Comparison of ENCODE assay signal across 19 cellular contexts in the genomic region with DNA sequence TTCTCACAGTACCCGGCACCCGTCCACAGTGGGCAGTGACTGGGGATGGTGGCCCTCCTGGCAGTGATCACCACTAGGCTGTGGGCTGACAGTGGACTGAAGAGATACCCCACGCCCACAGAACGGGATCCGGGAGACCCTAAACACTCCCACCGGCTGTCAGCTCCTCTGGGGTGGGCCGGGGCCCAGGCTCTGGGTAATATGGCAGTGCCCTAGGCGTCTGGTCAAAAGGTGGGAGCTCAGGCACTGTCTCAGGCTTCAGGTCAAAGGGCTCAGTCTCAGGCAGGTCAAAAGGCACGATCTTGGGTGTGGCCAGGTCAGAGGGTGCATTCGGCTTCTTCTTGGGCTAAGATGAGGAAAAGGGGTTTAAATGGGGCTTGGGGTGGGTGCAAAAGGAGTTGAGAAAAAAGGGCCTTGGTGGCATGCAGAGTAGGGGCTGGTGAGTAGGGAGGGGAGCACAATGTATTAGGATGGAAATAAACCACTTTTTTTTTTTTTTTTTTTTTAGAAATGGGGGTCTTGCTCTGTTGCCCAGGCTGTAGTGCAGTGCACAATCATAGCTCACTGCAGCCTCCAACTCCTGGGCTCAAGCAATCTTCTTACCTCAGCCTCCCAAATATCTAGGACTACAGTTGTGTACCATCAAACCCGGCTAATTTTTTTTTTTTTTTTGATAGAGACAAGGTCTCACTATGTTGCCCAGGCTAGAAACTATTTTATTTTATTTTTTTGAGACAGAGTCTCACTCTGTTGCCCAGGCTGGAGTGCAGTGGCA. TPM values are rescaled to one million over a fixed set of nuclear protein-coding genes. Genes with fewer than 3 reads are reported as not detected.
DNase-seq lines count a peak whose midpoint lies in the region; ATAC-seq and TF ChIP-seq lines count a peak whose summit lies in the region.
"Had no signal": no experiment of that assay in that cellular context is flagged by ENCODE, and none has a peak within 500 bp of the region (broad histone marks: within the 10 kb centered on the region; RNA-seq: fewer than 3 reads in every experiment).

No MANE protein-coding gene starts in this region.

- peak overlapping the region; percentile 92 for H3K27ac Mint-ChIP-seq in osteocyte (ENCODE audit: unreplicated experiment)
- H3K27ac Mint-ChIP-seq: activated naive CD4-positive, alpha-beta T cell treated with anti-CD3 and anti-CD28 coated beads, Interleukin-2, amount 50 U/mL, for 24 hours; T-helper 1 cell treated with Interleukin-12 subunit alpha and Interleukin-12 subunit beta and Interleukin-4 antibody, amounts not matched to agents 30 μg/mL and 1 μg/mL, for 36 hours had no signal

- ATAC-seq in RWPE2 (ENCODE audit: low read depth) (no peak), HG03457 (IDR thresholded peaks at IDR 0.05; ENCODE audit: unreplicated experiment) (no peak)
- ATAC-seq: HCT116, left lobe of liver had no signal

- no peak for TF ChIP-seq CTCF in RWPE2 (IDR thresholded peaks at IDR 0.05; ENCODE audit: poor library complexity, severe bottlenecking)
- TF ChIP-seq CTCF in osteocyte (IDR thresholded peaks at IDR 0.05), result no peak
- no peak for TF ChIP-seq CTCF in tibial nerve (IDR thresholded peaks at IDR 0.05)

- WGBS in tibial nerve, 2 donors, result 35 to 37% methylated on average over 11 of the region's 11 CpGs

- TF ChIP-seq POLR2A in tibial nerve (IDR thresholded peaks at IDR 0.05), result no peak

- no peaks in the 10 kb centered on the region for H3K27me3 Mint-ChIP-seq in osteocyte (ENCODE audit: unreplicated experiment)
- H3K27me3 Mint-ChIP-seq: activated naive CD4-positive, alpha-beta T cell treated with anti-CD3 and anti-CD28 coated beads, Interleukin-2, amount 50 U/mL, for 24 hours; central memory CD8-positive, alpha-beta T cell had no signal

- in situ Hi-C loops in G401 (cut with HindIII; ENCODE audit: low sequenced_read_pairs), result no loop called here

- H3K27me3 ChIP-seq in RWPE2 (ENCODE audit: insufficient read depth, poor library complexity, severe bottlenecking) (no peaks in the 10 kb centered on the region), tibial nerve (no peaks in the 10 kb centered on the region)

- peaks cover 77% of the 10 kb centered on the region for H3K4me1 Mint-ChIP-seq in osteocyte (ENCODE audit: unreplicated experiment)

- H3K4me1 ChIP-seq in RWPE2 (ENCODE audit: insufficient read depth, poor library complexity, severe bottlenecking), result peaks cover 42% of the 10 kb centered on the region
- peaks cover 0 to 100% (median 68%) of the 10 kb centered on the region in 4 donors for H3K4me1 ChIP-seq in tibial nerve

- H3K36me3 ChIP-seq in RWPE2 (ENCODE audit: low read depth) (peaks cover 24% of the 10 kb centered on the region), tibial nerve (no peaks in the 10 kb centered on the region)

- H3K36me3 Mint-ChIP-seq in osteocyte (ENCODE audit: unreplicated experiment), result peaks cover 8% of the 10 kb centered on the region
- H3K36me3 Mint-ChIP-seq: activated naive CD4-positive, alpha-beta T cell treated with anti-CD3 and anti-CD28 coated beads, Interleukin-2, amount 50 U/mL, for 24 hours had no signal

- H3K27ac ChIP-seq in RWPE2 (ENCODE audit: poor library complexity, severe bottlenecking) (peak overlapping the region; percentile 94), tibial nerve (peak overlapping the region; percentile 74 to 98 (median 88))
- H3K27ac ChIP-seq: C4-2B, KMS-11 had no signal

- DNase-seq in RWPE2 (ENCODE audit: low spot score) (no peak), epidermal melanocyte (ENCODE audit: insufficient read length, low spot score) (peak; percentile 4), osteocyte (ENCODE audit: extremely low spot score, unreplicated experiment) (no peak), tibial nerve (ENCODE audit: low spot score in 2 of 2) (no peak), G401 (ENCODE audit: low spot score) (no peak), NCI-H1417 (lab: John Stamatoyannopoulos, UW) (no peak)
- DNase-seq: activated CD4-positive, CD25-positive, alpha-beta regulatory T cell; NCI-H146; NCI-H526 treated with DMSO at 0.1 percent for 48 hours; stimulated activated naive CD4-positive, alpha-beta T cell treated with Interleukin-2 at 50 U/mL for 16 hours had no signal

- H3K9me3 Mint-ChIP-seq in osteocyte (ENCODE audit: unreplicated experiment), result no peaks in the 10 kb centered on the region
- H3K9me3 Mint-ChIP-seq: activated naive CD4-positive, alpha-beta T cell treated with anti-CD3 and anti-CD28 coated beads, Interleukin-2, amount 50 U/mL, for 24 hours; central memory CD8-positive, alpha-beta T cell; nephron; T-helper 1 cell treated with Interleukin-12 subunit alpha and Interleukin-12 subunit beta and Interleukin-4 antibody, amounts not matched to agents 30 μg/mL and 1 μg/mL, for 36 hours had no signal

- H3K4me3 ChIP-seq in RWPE2 (ENCODE audit: severe bottlenecking) (no peak overlapping the region), tibial nerve (peak overlapping the region in 2 of 4 donors; percentile 3 to 24)

- H3K4me3 Mint-ChIP-seq in osteocyte (ENCODE audit: unreplicated experiment), result peak overlapping the region; percentile 58
- H3K4me3 Mint-ChIP-seq: activated naive CD4-positive, alpha-beta T cell treated with anti-CD3 and anti-CD28 coated beads, Interleukin-2, amount 50 U/mL, for 24 hours; central memory CD8-positive, alpha-beta T cell; nephron; T-helper 1 cell treated with Interleukin-12 subunit alpha and Interleukin-12 subunit beta and Interleukin-4 antibody, amounts not matched to agents 30 μg/mL and 1 μg/mL, for 36 hours had no signal

- no peak for TF ChIP-seq EP300 in tibial nerve (IDR thresholded peaks at IDR 0.05)

- H3K9me3 ChIP-seq in RWPE2 (ENCODE audit: severe bottlenecking), result no peaks in the 10 kb centered on the region
- no peaks in the 10 kb centered on the region for H3K9me3 ChIP-seq in tibial nerve

RNA-seq across cellular contexts. Expression of gene CAVIN1, which starts 11.0 kb away (rescaled TPM):
- total RNA-seq in osteocyte (487 and 510 TPM in 2 replicates), tibial nerve (100 to 1,000 TPM; 441 to 784 (median 706) TPM)
- 755 and 829 TPM in 2 replicates for total RNA-seq in G401 (2014; rRNA removed; shearing (Covaris generic))

RNA-seq across cellular contexts. Expression of gene STAT3, which starts 23.9 kb away (rescaled TPM):
- total RNA-seq in osteocyte (280 and 281 TPM in 2 replicates), tibial nerve (100 to 1,000 TPM; 133 to 322 (median 188) TPM)
- total RNA-seq in G401 (2014; rRNA removed; shearing (Covaris generic)), result 48.8 and 58.5 TPM in 2 replicates

RNA-seq across cellular contexts. Expression of gene ATP6V0A1, which starts 46.6 kb away (rescaled TPM):
- total RNA-seq in osteocyte (63.2 and 67.1 TPM in 2 replicates), tibial nerve (100 to 1,000 TPM in 1 of 4 donors, 10 to 100 TPM in 3; 81.6 to 126 (median 96.6) TPM)
- total RNA-seq in G401 (2014; rRNA removed; shearing (Covaris generic)), result 54.0 and 112 TPM in 2 replicates
